ENCODE assay signal across 18 cellular contexts in genomic region chr1:88698764-88699163, GRCh38. TPM values are rescaled to one million over a fixed set of nuclear protein-coding genes. Genes with fewer than 3 reads are reported as not detected.
DNase-seq lines count a peak whose midpoint lies in the region; ATAC-seq and TF ChIP-seq lines count a peak whose summit lies in the region.
"Had no signal": no experiment of that assay in that cellular context is flagged by ENCODE, and none has a peak within 500 bp of the region (broad histone marks: within the 10 kb centered on the region; RNA-seq: fewer than 3 reads in every experiment).

No MANE protein-coding gene starts in this region.

- WGBS in spleen, 5 donors = 21 to 37% (median 25%) methylated on average over 2 of the region's 2 CpGs

- H3K27me3 ChIP-seq in breast epithelium = no peaks in the 10 kb centered on the region
- H3K27me3 ChIP-seq in spleen (replicated peaks in 1 of 7) = no peaks in the 10 kb centered on the region

- H3K36me3 Mint-ChIP-seq in MCF 10A (ENCODE audit: insufficient read depth, unreplicated experiment) = peaks cover 5% of the 10 kb centered on the region
- peaks cover 5% of the 10 kb centered on the region for H3K36me3 Mint-ChIP-seq in IgD-negative memory B cell
- peaks cover 14% of the 10 kb centered on the region for H3K36me3 Mint-ChIP-seq in activated B cell treated with CpG ODN at 0.5 μM for 24 hours (ENCODE audit: low read depth)

- no peaks in the 10 kb centered on the region for H3K27me3 Mint-ChIP-seq in MCF 10A (ENCODE audit: insufficient read depth, unreplicated experiment)
- H3K27me3 Mint-ChIP-seq in IgD-negative memory B cell = no peaks in the 10 kb centered on the region
- no peaks in the 10 kb centered on the region for H3K27me3 Mint-ChIP-seq in activated B cell treated with CpG ODN at 0.5 μM for 24 hours
- H3K27me3 Mint-ChIP-seq: CD4-positive, CD25-positive, alpha-beta regulatory T cell; T-cell had no signal

- ATAC-seq in activated B cell treated with CpG ODN at 0.5 μM for 24 hours (ENCODE audit: low read depth) = no peak
- no peak for ATAC-seq in GM19351 (IDR thresholded peaks at IDR 0.05; ENCODE audit: unreplicated experiment)
- ATAC-seq: GM23338, Panc1, T-cell had no signal

- H3K4me3 Mint-ChIP-seq in MCF 10A (ENCODE audit: unreplicated experiment) = no peak overlapping the region
- H3K4me3 Mint-ChIP-seq in IgD-negative memory B cell = no peak overlapping the region
- peak overlapping the region; percentile 1 for H3K4me3 Mint-ChIP-seq in activated B cell treated with CpG ODN at 0.5 μM for 24 hours
- H3K4me3 Mint-ChIP-seq: CD4-positive, CD25-positive, alpha-beta regulatory T cell; GM23338; T-cell had no signal

- H3K4me1 ChIP-seq in breast epithelium (no peaks in the 10 kb centered on the region), spleen (peaks cover 16 to 91% (median 63%) of the 10 kb centered on the region in 6 donors)
- H3K4me1 ChIP-seq: Caco-2 had no signal

- no peak for DNase-seq in MCF 10A (ENCODE audit: unreplicated experiment)
- no peak for DNase-seq in breast epithelium (ENCODE audit: low spot score in 2 of 2)
- DNase-seq in activated B cell treated with CpG ODN at 0.5 μM for 24 hours = no peak
- no peak for DNase-seq in spleen
- DNase-seq in germinal center (ENCODE audit: low spot score) = no peak
- DNase-seq in NCI-H1930 (lab: John Stamatoyannopoulos, UW) = no peak
- DNase-seq: Caco-2; CD4-positive, CD25-positive, alpha-beta regulatory T cell; KG1; MM.1S; NCI-H1105 treated with DMSO at 0.1 percent for 48 hours; NCI-H187; NCI-H446; T-cell had no signal

- H3K27ac ChIP-seq in breast epithelium (no peak overlapping the region), spleen (peak overlapping the region in 6 of 8 donors; percentile 4 to 90 (median 34))

- peaks cover 28% of the 10 kb centered on the region for H3K4me1 Mint-ChIP-seq in MCF 10A (ENCODE audit: insufficient read depth, unreplicated experiment)
- H3K4me1 Mint-ChIP-seq in IgD-negative memory B cell = peaks cover 41 to 61% (median 41%) of the 10 kb centered on the region in 3 donors
- H3K4me1 Mint-ChIP-seq in activated B cell treated with CpG ODN at 0.5 μM for 24 hours = peaks cover 57% of the 10 kb centered on the region

- H3K9me3 Mint-ChIP-seq in MCF 10A (ENCODE audit: unreplicated experiment) (no peaks in the 10 kb centered on the region), IgD-negative memory B cell (no peaks in the 10 kb centered on the region), activated B cell treated with CpG ODN at 0.5 μM for 24 hours (no peaks in the 10 kb centered on the region)
- H3K9me3 Mint-ChIP-seq: CD4-positive, CD25-positive, alpha-beta regulatory T cell; GM23338; T-cell had no signal

- POLR2A ChIA-PET in MCF 10A (lab: Yijun Ruan, JAX) (interaction anchor here (5.8 kb wide), 1 partner anchor 14 kb away, joined by 53 read pairs; the partner anchor contains the start of gene PKN2), activated B cell treated with CpG ODN at 0.5 μM for 24 hours (lab: Charles Lee) (no interaction called here)

- no peak overlapping the region for H3K4me3 ChIP-seq in breast epithelium
- H3K4me3 ChIP-seq in spleen = no peak overlapping the region
- H3K4me3 ChIP-seq: GM23338 had no signal

- H3K36me3 ChIP-seq in breast epithelium = no peaks in the 10 kb centered on the region
- H3K36me3 ChIP-seq in spleen = peaks cover 0 to 16% (median 0%) of the 10 kb centered on the region in 6 donors

- CTCF ChIA-PET in MCF 10A (lab: Yijun Ruan, JAX) (interaction anchor here (1.1 kb wide), 1 partner anchor 75 kb away, joined by 4 read pairs; no protein-coding TSS in a partner anchor), activated B cell treated with CpG ODN at 0.5 μM for 24 hours (lab: Charles Lee) (no interaction called here)

- no TSS peak for BruUV-seq in MCF 10A (replicated peaks; lab: Mats Ljungman, UMichigan)

- intact Hi-C loops in MCF 10A (cut with micrococcal nuclease) = no loop called here
- intact Hi-C loops in breast epithelium (cut with DNase I; ENCODE audit: low total_unique reads) = no loop called here
- intact Hi-C loops in activated B cell treated with CpG ODN at 0.5 μM for 24 hours (cut with micrococcal nuclease) = no loop called here
- intact Hi-C loops in spleen (cut with DNase I; ENCODE audit: low total_unique reads) = no loop called here

- TF ChIP-seq CTCF in MCF 10A (IDR thresholded peaks at IDR 0.05; ENCODE audit: unreplicated experiment) (no peak), breast epithelium (IDR thresholded peaks at IDR 0.05) (no peak), activated B cell treated with CpG ODN at 0.5 μM for 24 hours (IDR thresholded peaks at IDR 0.05) (no peak), spleen (IDR thresholded peaks at IDR 0.05 in 8 of 11, conservative IDR thresholded peaks at IDR 0.05 in 3 of 11) (no peak)

- TF ChIP-seq POLR2A in breast epithelium (IDR thresholded peaks at IDR 0.05) = no peak
- no peak for TF ChIP-seq POLR2A in spleen (IDR thresholded peaks at IDR 0.05)

- no peaks in the 10 kb centered on the region for H3K9me3 ChIP-seq in breast epithelium
- H3K9me3 ChIP-seq in spleen = peaks cover 0 to 4% (median 0%) of the 10 kb centered on the region in 8 donors
- H3K9me3 ChIP-seq: Caco-2 had no signal

- peak overlapping the region; percentile 1 for H3K27ac Mint-ChIP-seq in MCF 10A (ENCODE audit: low read depth, unreplicated experiment)
- H3K27ac Mint-ChIP-seq in IgD-negative memory B cell = peak overlapping the region in 2 of 3 donors; percentile 51 to 61
- H3K27ac Mint-ChIP-seq in activated B cell treated with CpG ODN at 0.5 μM for 24 hours = peak overlapping the region; percentile 56
- H3K27ac Mint-ChIP-seq: CD4-positive, CD25-positive, alpha-beta regulatory T cell had no signal

RNA-seq across cellular contexts. Expression of gene PKN2, which starts 14.7 kb away (rescaled TPM):
- total RNA-seq in MCF 10A (2022) (35.4 and 40.2 TPM in 2 replicates), breast epithelium (10 to 100 TPM; 47.0 to 75.5 (median 60.3) TPM), activated B cell treated with CpG ODN at 0.5 μM for 24 hours (29.4 and 42.7 TPM in 2 replicates), spleen (10 to 100 TPM; 43.2 to 63.9 (median 52.1) TPM)
- polyA plus RNA-seq in IgD-negative memory B cell (9.2 TPM), spleen (10 to 100 TPM; 10.2 to 13.3 (median 12.5) TPM)

Comparison
In these comparisons a context has a peak if more than half of its experiments do, and no peak if none do; other contexts are left out.
1. H3K27ac Mint-ChIP-seq: peak in every context shown above with its lines; median percentile 56 in IgD-negative memory B cell; 56 in activated B cell treated with CpG ODN at 0.5 μM for 24 hours; 1 in MCF 10A.
2. H3K27ac ChIP-seq: peak in spleen (6 of 8); none in breast epithelium (0 of 2).